Comparison of ENCODE assay signal across 21 cellular contexts in the genomic region with DNA sequence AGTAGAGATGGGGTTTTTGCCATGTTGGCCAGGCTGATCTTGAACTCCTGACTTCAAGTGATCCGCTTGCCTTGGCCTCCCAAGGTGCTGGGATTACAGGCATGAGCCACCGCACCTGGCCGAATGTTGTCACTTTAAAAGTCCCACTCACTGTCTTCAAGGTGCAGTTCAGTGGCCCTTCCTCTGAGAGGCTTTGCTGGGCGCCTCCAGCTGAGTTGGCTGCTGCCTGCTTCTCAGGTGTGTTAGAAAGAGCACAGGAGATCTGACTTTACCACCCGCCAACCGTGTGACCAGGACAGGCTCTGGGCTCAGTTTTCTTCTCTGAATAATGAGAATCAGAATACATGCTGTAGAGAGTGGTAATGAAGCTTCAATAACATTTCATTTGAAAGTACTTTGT.
"Had no signal": no experiment of that assay in that cellular context is flagged by ENCODE, and none has a peak within 500 bp of the region (broad histone marks: within the 10 kb centered on the region; RNA-seq: fewer than 3 reads in every experiment).

No MANE protein-coding gene starts in this region.

- H3K9me3 Mint-ChIP-seq: IgD-negative memory B cell had no signal

- H3K4me3 ChIP-seq: K562, SJSA1, SK-N-MC had no signal

- H3K27me3 ChIP-seq: SJSA1 had no signal

- H3K4me3 Mint-ChIP-seq: IgD-negative memory B cell had no signal

- H3K4me1 Mint-ChIP-seq: IgD-negative memory B cell had no signal

- ATAC-seq: K562 had no signal

- H3K36me3 ChIP-seq: SJSA1 had no signal

- H3K9ac ChIP-seq: KMS-11 had no signal

- DNase-seq: Kasumi-1, MM.1S, NCI-H1092 treated with DMSO at 0.1 percent for 48 hours, NCI-H1436, NCI-H1694, NCI-H1930, NCI-H2081, NCI-H2107, NCI-H2227 treated with DMSO at 0.1 percent for 48 hours, NCI-H524, NCI-H526 treated with DMSO at 0.1 percent for 48 hours, NCI-H774, Right ventricle myocardium superior, RPMI8226, SIG-M5 had no signal

- H3K27ac Mint-ChIP-seq: IgD-negative memory B cell had no signal

- H3K27me3 Mint-ChIP-seq: IgD-negative memory B cell had no signal

- H3K4me1 ChIP-seq: SJSA1 had no signal

- H3K4me2 ChIP-seq: KMS-11 had no signal

- H3K9me3 ChIP-seq: SJSA1 had no signal

- H3K27ac ChIP-seq: HL-60, KMS-11, SJSA1, SK-N-MC had no signal
